In genomic region chr13:42990991-42991891, GRCh38 we compare ENCODE assay signal across 8 cellular contexts. TPM values are rescaled to one million over a fixed set of nuclear protein-coding genes. Genes with fewer than 3 reads are reported as not detected.
A peak's percentile ranks its signal among the peaks of the same experiment; 100 is the strongest.
DNase-seq lines count a peak whose midpoint lies in the region; ATAC-seq and TF ChIP-seq lines count a peak whose summit lies in the region.

No MANE protein-coding gene starts in this region.

- H3K4me1 ChIP-seq in DND-41 (ENCODE audit: insufficient read depth, low read length) (peaks cover 41% of the 10 kb centered on the region), Panc1 (ENCODE audit: control insufficient read depth, insufficient read depth, low read length) (no peaks in the 10 kb centered on the region), esophagus muscularis mucosa (peaks cover 14 to 29% (median 25%) of the 10 kb centered on the region in 4 donors), parathyroid adenoma (no peaks in the 10 kb centered on the region)

- peak overlapping the region; percentile 36 to 63; a peak in 3 of 4 replicates for H3K4me3 ChIP-seq in DND-41 (ENCODE audit: low read depth in 1 of 2, low read length in 2 of 2)
- peak overlapping the region; percentile 46 to 49 for H3K4me3 ChIP-seq in Panc1 (ENCODE audit: low read depth in 2 of 2, low read length in 2 of 2)
- H3K4me3 ChIP-seq in esophagus muscularis mucosa, result peak overlapping the region; percentile 62 to 81 (median 78)
- H3K4me3 ChIP-seq in parathyroid adenoma (ENCODE audit: low read depth, low read length), result peak overlapping the region; percentile 77

- intact Hi-C loops in Panc1 (cut with micrococcal nuclease; ENCODE audit: unreplicated experiment), result no loop called here
- intact Hi-C loops in esophagus muscularis mucosa (cut with DNase I), result no loop called here

- H3K79me2 ChIP-seq in DND-41 (ENCODE audit: insufficient read depth, low read length), result 0 out of 2 replicates have a peak, but pooled peaks cover 4% of the 10 kb centered on the region
- no peaks in the 10 kb centered on the region for H3K79me2 ChIP-seq in parathyroid adenoma

- H3K27ac ChIP-seq in DND-41 (ENCODE audit: low read length), result peak overlapping the region; percentile 80
- H3K27ac ChIP-seq in Panc1 (ENCODE audit: low read length), result no peak overlapping the region
- peak overlapping the region; percentile 75 to 91 (median 86) for H3K27ac ChIP-seq in esophagus muscularis mucosa (replicated peaks in 1 of 4)
- peak overlapping the region; percentile 67 for H3K27ac ChIP-seq in parathyroid adenoma

- no peaks in the 10 kb centered on the region for H3K27me3 ChIP-seq in DND-41 (ENCODE audit: insufficient read depth, low read length, poor library complexity)
- H3K27me3 ChIP-seq in Panc1 (ENCODE audit: control insufficient read depth, insufficient read depth, low read length), result no peaks in the 10 kb centered on the region
- no peaks in the 10 kb centered on the region for H3K27me3 ChIP-seq in esophagus muscularis mucosa
- H3K27me3 ChIP-seq in parathyroid adenoma (ENCODE audit: control insufficient read depth, insufficient read depth, low read length), result no peaks in the 10 kb centered on the region

- H3K4me2 ChIP-seq in DND-41 (ENCODE audit: insufficient read depth, low read length) (peak overlapping the region; percentile 69), parathyroid adenoma (ENCODE audit: low read length) (peak overlapping the region; percentile 79)

- BruUV-seq in Panc1 (replicated peaks; lab: Mats Ljungman, UMichigan), result no TSS peak

- POLR2A ChIA-PET in Panc1 (lab: Charles Lee), result no interaction called here

- in situ Hi-C loops in Panc1 (cut with HindIII; ENCODE audit: low pct_unique_long_range_greater_than_20kb, low sequenced_read_pairs), result no loop called here

- no peaks in the 10 kb centered on the region for H3K36me3 ChIP-seq in DND-41 (ENCODE audit: insufficient read depth, low read length)
- no peaks in the 10 kb centered on the region for H3K36me3 ChIP-seq in Panc1 (ENCODE audit: control insufficient read depth, insufficient read depth, low read length)
- H3K36me3 ChIP-seq in esophagus muscularis mucosa, result no peaks in the 10 kb centered on the region
- no peaks in the 10 kb centered on the region for H3K36me3 ChIP-seq in parathyroid adenoma (ENCODE audit: control insufficient read depth, insufficient read depth, low read length)

- DNase-seq in DND-41, result no peak
- no peak for DNase-seq in Panc1 (ENCODE audit: low read depth, low spot score)
- no peak for DNase-seq in esophagus muscularis mucosa (ENCODE audit: extremely low spot score)
- no peak for DNase-seq in NCI-H2171 treated with DMSO at 0.1 percent for 48 hours (lab: John Stamatoyannopoulos, UW)
- DNase-seq in NCI-H226, result no peak

- TF ChIP-seq EP300 in esophagus muscularis mucosa (IDR thresholded peaks at IDR 0.05), result no peak

- TF ChIP-seq POLR2A in esophagus muscularis mucosa (IDR thresholded peaks at IDR 0.05; ENCODE audit: low read depth), result no peak

- H2AFZ ChIP-seq in DND-41 (ENCODE audit: low read depth, low read length), result peak overlapping the region; percentile 83
- H2AFZ ChIP-seq in parathyroid adenoma, result peak overlapping the region; percentile 77

- ATAC-seq in DND-41 (ENCODE audit: insufficient read depth, low read depth) (no peak), Panc1 (no peak), GM21717 (IDR thresholded peaks at IDR 0.05; ENCODE audit: unreplicated experiment) (no peak)
- no peak for ATAC-seq in activated CD4-positive, CD25-positive, alpha-beta regulatory T cell treated with anti-CD3 and anti-CD28 coated beads, Interleukin-2, amount 50 U/mL, for 24 hours

- no peaks in the 10 kb centered on the region for H4K20me1 ChIP-seq in DND-41 (ENCODE audit: insufficient read depth, low read length)

- TF ChIP-seq CTCF in DND-41 (IDR thresholded peaks at IDR 0.05; ENCODE audit: borderline replicate concordance, extremely low read depth, low read length, poor library complexity, severe bottlenecking), result no peak
- no peak for TF ChIP-seq CTCF in Panc1 (IDR thresholded peaks at IDR 0.05)
- no peak for TF ChIP-seq CTCF in esophagus muscularis mucosa (IDR thresholded peaks at IDR 0.05)
- TF ChIP-seq CTCF in parathyroid adenoma (IDR thresholded peaks at IDR 0.05), result no peak

- CTCF ChIA-PET in Panc1 (lab: Charles Lee), result no interaction called here

- H3K9me3 ChIP-seq in DND-41 (ENCODE audit: insufficient read depth, low read length, severe bottlenecking) (no peaks in the 10 kb centered on the region), Panc1 (ENCODE audit: control insufficient read depth, insufficient read depth, low read depth, low read length) (no peaks in the 10 kb centered on the region), esophagus muscularis mucosa (no peaks in the 10 kb centered on the region), parathyroid adenoma (ENCODE audit: control insufficient read depth, low read length) (no peaks in the 10 kb centered on the region)

- WGBS in esophagus muscularis mucosa, result 59% methylated on average over 17 of the region's 17 CpGs

- peak overlapping the region; percentile 64 for H3K9ac ChIP-seq in DND-41 (ENCODE audit: low read depth, low read length)
- no peak overlapping the region for H3K9ac ChIP-seq in parathyroid adenoma

RNA-seq across cellular contexts. Expression of gene EPSTI1, which starts 0.8 kb away (rescaled TPM):
- total RNA-seq in Panc1 (2021; ENCODE audit: unreplicated experiment) (0.69 TPM), esophagus muscularis mucosa (10 to 100 TPM in 2 of 4 donors, 1 to 10 TPM in 2; 4.6 to 16.3 (median 9.6) TPM)
- polyA plus RNA-seq in Panc1 (2012; ENCODE audit: insufficient read length), result not detected

RNA-seq across cellular contexts. Expression of gene DNAJC15, which starts 32.1 kb away (rescaled TPM):
- total RNA-seq in Panc1 (2021; ENCODE audit: unreplicated experiment) (20.3 TPM), esophagus muscularis mucosa (10 to 100 TPM; 13.3 to 19.8 (median 13.6) TPM)
- polyA plus RNA-seq in Panc1 (2012; ENCODE audit: insufficient read length), result 23.9 TPM
